8 cellular contexts compared by ENCODE assay signal in the genomic region with DNA sequence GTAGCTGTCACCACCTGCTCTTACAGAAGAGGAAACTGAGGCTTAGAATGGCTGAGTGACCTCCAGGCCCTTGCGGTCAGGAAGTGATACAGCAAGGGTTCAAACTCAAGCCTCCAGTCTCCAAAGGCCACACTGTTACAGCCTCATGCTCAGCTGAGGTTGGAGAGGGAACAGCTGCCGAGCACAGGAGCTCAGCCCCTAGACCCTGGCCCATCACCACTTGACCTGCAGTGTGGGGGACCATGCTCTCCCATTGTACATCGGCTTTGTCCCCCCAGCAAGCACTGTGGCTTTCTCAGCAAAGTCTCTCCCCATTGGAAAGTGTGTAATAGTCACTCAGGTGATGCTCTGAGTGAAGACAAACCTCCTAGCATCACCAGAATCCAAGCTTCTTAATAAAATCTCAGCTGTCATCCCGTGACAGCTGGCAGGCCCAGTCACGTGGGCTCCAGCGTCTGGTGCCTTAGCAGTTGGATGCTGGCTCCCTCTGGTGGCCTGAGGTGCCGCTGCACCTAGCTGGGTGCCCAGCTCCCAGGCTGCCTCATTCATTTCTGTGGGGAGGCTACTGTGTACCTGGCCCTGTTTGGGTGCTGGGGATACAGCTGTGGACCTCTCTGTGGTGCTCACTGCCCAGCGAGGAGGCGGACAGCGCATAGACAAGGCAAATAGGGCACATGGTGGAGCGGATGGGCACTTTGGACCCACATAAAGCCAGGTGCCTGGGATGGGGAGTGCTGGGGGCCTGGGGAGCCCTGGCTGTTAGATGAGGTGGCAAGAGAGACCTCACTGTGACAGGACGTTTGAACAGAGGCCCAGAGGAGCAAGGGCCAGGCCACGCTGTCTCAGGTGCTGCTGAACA. TPM values are rescaled to one million over a fixed set of nuclear protein-coding genes. Genes with fewer than 3 reads are reported as not detected.
A peak's percentile ranks its signal among the peaks of the same experiment; 100 is the strongest.
DNase-seq lines count a peak whose midpoint lies in the region; ATAC-seq lines count a peak whose summit lies in the region.

No MANE protein-coding gene starts in this region.

- ATAC-seq in GM18511 (IDR thresholded peaks at IDR 0.05; ENCODE audit: unreplicated experiment) (peak; percentile 90), HG03280 (IDR thresholded peaks at IDR 0.05; ENCODE audit: unreplicated experiment) (peak; percentile 87), left lobe of liver (peak; percentile 97)

- peak overlapping the region; percentile 96 for H3K27ac ChIP-seq in cingulate gyrus (ENCODE audit: low read depth, low read length)

- peak; percentile 77 for DNase-seq in A172 (ENCODE audit: low spot score)
- peak; percentile 74 for DNase-seq in NCI-H446 treated with DMSO at 0.1 percent for 48 hours (lab: John Stamatoyannopoulos, UW)
- peak; percentile 81 to 82 for DNase-seq in activated CD4-positive, alpha-beta T cell treated with anti-CD3 and anti-CD28 coated beads for 4 hours
- peak; percentile 80 for DNase-seq in left lobe of liver (ENCODE audit: low spot score)
- DNase-seq in stimulated activated CD4-positive, alpha-beta T cell treated with anti-CD3 and anti-CD28 coated beads, Interleukin-4, amount 100 ng/mL, for 1 hour = peak; percentile 84

RNA-seq across cellular contexts. Expression of gene MYRF, which starts 19.1 kb away (rescaled TPM):
- 0.98 and 1.4 TPM in 2 replicates for total RNA-seq in A172 (2014; rRNA removed; shearing (Covaris generic))
- 15.9 TPM for total RNA-seq in left lobe of liver

RNA-seq across cellular contexts. Expression of gene DAGLA, which starts 53.2 kb away (rescaled TPM):
- total RNA-seq in A172 (2014; rRNA removed; shearing (Covaris generic)) = 0.09 and 1.2 TPM in 2 replicates
- 0.35 TPM for total RNA-seq in left lobe of liver

RNA-seq across cellular contexts. Expression of gene TMEM258, which starts 59.0 kb away (rescaled TPM):
- 78.1 and 115 TPM in 2 replicates for total RNA-seq in A172 (2014; rRNA removed; shearing (Covaris generic))
- total RNA-seq in left lobe of liver = 58.5 TPM

RNA-seq across cellular contexts. Expression of gene FEN1, which starts 59.4 kb away (rescaled TPM):
- 131 and 139 TPM in 2 replicates for total RNA-seq in A172 (2014; rRNA removed; shearing (Covaris generic))
- total RNA-seq in left lobe of liver = 5.1 TPM

Comparison
In these comparisons a context has a peak if more than half of its experiments do, and no peak if none do; other contexts are left out.
1. Peak in every context shown above with its lines: DNase-seq, ATAC-seq and H3K27ac ChIP-seq.